ENCODE assay signal across 19 cellular contexts in the genomic region with DNA sequence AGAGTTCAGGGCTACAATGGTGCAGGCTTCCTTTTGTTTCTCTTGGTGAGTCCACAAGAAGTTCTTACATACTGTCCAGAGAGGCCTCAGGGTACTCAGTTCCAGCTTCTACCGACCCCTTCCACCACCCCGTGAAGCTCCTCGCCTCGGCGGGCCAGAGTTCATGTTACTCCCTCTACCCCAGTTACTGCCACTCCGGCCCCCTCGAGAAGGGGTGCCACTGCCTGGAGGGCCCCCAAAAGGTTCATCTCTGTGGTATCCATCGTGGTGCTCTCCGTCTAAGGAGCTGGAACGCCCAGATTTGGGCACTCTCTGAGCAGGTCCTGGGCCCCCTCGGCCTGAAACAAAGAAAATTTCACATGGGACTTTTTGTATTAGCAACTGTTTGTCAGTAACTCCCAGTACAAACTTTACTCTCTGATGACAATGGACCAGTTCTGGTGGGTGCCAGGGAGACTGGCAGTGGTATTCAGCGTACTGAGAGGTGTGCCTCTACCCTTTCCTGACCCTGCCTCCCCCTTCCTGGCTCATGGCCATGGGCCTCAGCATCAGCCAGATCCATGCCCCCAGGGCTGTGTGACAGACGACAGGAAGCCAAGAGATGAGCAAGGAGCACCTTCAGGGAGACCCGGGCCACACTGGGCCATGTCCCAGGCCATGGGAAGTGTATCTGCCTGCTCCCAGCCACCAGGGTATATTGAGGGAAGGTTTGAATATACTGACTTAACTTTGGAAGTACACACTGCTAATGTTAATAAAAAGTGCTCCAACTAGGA. TPM values are rescaled to one million over a fixed set of nuclear protein-coding genes. Genes with fewer than 3 reads are reported as not detected.
DNase-seq lines count a peak whose midpoint lies in the region; ATAC-seq, FAIRE-seq and TF ChIP-seq lines count a peak whose summit lies in the region.
"Had no signal": no experiment of that assay in that cellular context is flagged by ENCODE, and none has a peak within 500 bp of the region (broad histone marks: within the 10 kb centered on the region; RNA-seq: fewer than 3 reads in every experiment).

No MANE protein-coding gene starts in this region.

- H3K36me3 ChIP-seq in heart left ventricle (peaks cover 0 to 75% (median 55%) of the 10 kb centered on the region in 9 donors), HepG2 (replicated peaks in 1 of 2; ENCODE audit: control insufficient read depth in 1 of 2, insufficient read depth in 2 of 2, low read length in 2 of 2) (peaks cover 29 to 39% of the 10 kb centered on the region in 2 experiments), vagina (peaks cover 0 to 23% of the 10 kb centered on the region in 2 donors)

- TF ChIP-seq CTCF in heart left ventricle (IDR thresholded peaks at IDR 0.05) (no peak), HepG2 (CRISPR knock-in tag; IDR thresholded peaks at IDR 0.05) (no peak), vagina (IDR thresholded peaks at IDR 0.05) (no peak)

- H3K9me3 Mint-ChIP-seq in activated CD4-positive, alpha-beta memory T cell treated with anti-CD3 and anti-CD28 coated beads, Interleukin-2, amount 10 ng/mL, durations not matched to agents 7 days and 5 days, result no peaks in the 10 kb centered on the region
- H3K9me3 Mint-ChIP-seq: IgD-negative memory B cell had no signal

- H3K9ac ChIP-seq in HepG2 (ENCODE audit: insufficient read depth, low read depth, low read length), result no peak overlapping the region

- H3K4me2 ChIP-seq in HepG2 (ENCODE audit: low read depth, low read length), result no peak overlapping the region

- H3K4me3 ChIP-seq in heart left ventricle (no peak overlapping the region), HepG2 (replicated peaks in 1 of 3; ENCODE audit: insufficient read depth in 1 of 3, low read depth in 2 of 3, low read length in 3 of 3) (no peak overlapping the region), vagina (no peak overlapping the region)
- H3K4me3 ChIP-seq: sigmoid colon had no signal

- no peaks in the 10 kb centered on the region for H3K9me3 ChIP-seq in heart left ventricle
- H3K9me3 ChIP-seq in HepG2 (ENCODE audit: low read length), result no peaks in the 10 kb centered on the region
- H3K9me3 ChIP-seq in vagina, result no peaks in the 10 kb centered on the region
- H3K9me3 ChIP-seq: Caco-2, sigmoid colon had no signal

- H3K27ac ChIP-seq in heart left ventricle (peak overlapping the region in 3 of 12 donors; percentile 3 to 22 (median 13)), HepG2 (ENCODE audit: extremely low read length, insufficient read depth, low read length) (no peak overlapping the region), vagina (peak overlapping the region; percentile 39)
- H3K27ac ChIP-seq: sigmoid colon had no signal

- TF ChIP-seq RAD21 in HepG2 (CRISPR knock-in tag; IDR thresholded peaks at IDR 0.05), result no peak

- peaks cover 14% of the 10 kb centered on the region for H3K79me2 ChIP-seq in HepG2 (ENCODE audit: insufficient read depth, low read length)

- H4K20me1 ChIP-seq in HepG2 (ENCODE audit: insufficient read depth, low read length), result 0 out of 2 replicates have a peak, but pooled peaks cover 2% of the 10 kb centered on the region

- H3K4me1 Mint-ChIP-seq in activated CD4-positive, alpha-beta memory T cell treated with anti-CD3 and anti-CD28 coated beads, Interleukin-2, amount 10 ng/mL, durations not matched to agents 7 days and 5 days, result peaks cover 26% of the 10 kb centered on the region

- in situ Hi-C loops in HepG2 (cut with HindIII; ENCODE audit: extremely low pct_ligation_motif_present, low pct_unique_long_range_greater_than_20kb), result no loop called here

- ATAC-seq in left ventricle myocardium superior, result no peak
- no peak for ATAC-seq in heart left ventricle
- ATAC-seq in HepG2, result no peak
- no peak for ATAC-seq in GM18873 (IDR thresholded peaks at IDR 0.05; ENCODE audit: low FRiP score, unreplicated experiment)
- ATAC-seq: activated CD4-positive, alpha-beta T cell treated with anti-CD3 and anti-CD28 coated beads for 36 hours had no signal

- no peak for TF ChIP-seq POLR2A in heart left ventricle (IDR thresholded peaks at IDR 0.05)
- TF ChIP-seq POLR2A in HepG2 (IDR thresholded peaks at IDR 0.05; ENCODE audit: insufficient read depth in 1 of 2, low read depth in 2 of 2, low read length in 2 of 2), result no peak
- TF ChIP-seq POLR2A in vagina (IDR thresholded peaks at IDR 0.05), result no peak

- H3K27me3 ChIP-seq in heart left ventricle (no peaks in the 10 kb centered on the region), HepG2 (ENCODE audit: control insufficient read depth in 1 of 2, insufficient read depth in 2 of 2, low read length in 2 of 2) (no peaks in the 10 kb centered on the region), vagina (no peaks in the 10 kb centered on the region)
- H3K27me3 ChIP-seq: sigmoid colon had no signal

- peak overlapping the region; percentile 26 for H3K27ac Mint-ChIP-seq in activated CD4-positive, alpha-beta memory T cell treated with anti-CD3 and anti-CD28 coated beads, Interleukin-2, amount 10 ng/mL, durations not matched to agents 7 days and 5 days
- H3K27ac Mint-ChIP-seq: activated CD4-positive, alpha-beta T cell treated with anti-CD3 and anti-CD28 coated beads for 36 hours had no signal

- CTCF ChIA-PET in activated CD4-positive, alpha-beta memory T cell treated with anti-CD3 and anti-CD28 coated beads, Interleukin-2, amount 10 ng/mL, durations not matched to agents 7 days and 5 days (lab: Charles Lee), result interaction anchor here (0.7 kb wide), 1 partner anchor 196 kb away, joined by 3 read pairs; no protein-coding TSS in a partner anchor
- CTCF ChIA-PET in HepG2 (lab: Yijun Ruan, JAX; ENCODE audit: low intra/inter-chr PET ratio, low total read pairs), result no interaction called here

- no TSS peak for BruUV-seq in HepG2 (replicated peaks; lab: Mats Ljungman, UMichigan)

- intact Hi-C loops in left ventricle myocardium superior (cut with micrococcal nuclease) (no loop called here), heart left ventricle (cut with DNase I) (loop anchor here in 6 of 10 donors (10.0 kb wide), 3 partner anchors 148 to 192 kb away; partner anchors contain the start of genes IWS1 (in 2 of the 6) and POLR2D (in 2 of the 6)), HepG2 (cut with micrococcal nuclease; ENCODE audit: unreplicated experiment) (no loop called here), vagina (cut with DNase I) (loop anchor here (10.0 kb wide), 1 partner anchor 108 kb away; the partner anchor contains the start of gene WDR33)

- no peak overlapping the region for H2AFZ ChIP-seq in HepG2 (ENCODE audit: low read length)

- H3K4me1 ChIP-seq in heart left ventricle (peaks cover 0 to 62% (median 31%) of the 10 kb centered on the region in 12 donors), HepG2 (ENCODE audit: insufficient read depth, low read length) (peaks cover 14% of the 10 kb centered on the region), vagina (peaks cover 39% of the 10 kb centered on the region)

- POLR2A ChIA-PET in activated CD4-positive, alpha-beta memory T cell treated with anti-CD3 and anti-CD28 coated beads, Interleukin-2, amount 10 ng/mL, durations not matched to agents 7 days and 5 days (lab: Charles Lee), result interaction anchor here (5.9 kb wide), 1 partner anchor 8 kb away, joined by 28 read pairs; no protein-coding TSS in a partner anchor
- POLR2A ChIA-PET in HepG2 (lab: Yijun Ruan, JAX), result no interaction called here

- peaks cover 56% of the 10 kb centered on the region for H3K36me3 Mint-ChIP-seq in activated CD4-positive, alpha-beta memory T cell treated with anti-CD3 and anti-CD28 coated beads, Interleukin-2, amount 10 ng/mL, durations not matched to agents 7 days and 5 days (ENCODE audit: low read depth)

- H3K27me3 Mint-ChIP-seq in activated CD4-positive, alpha-beta memory T cell treated with anti-CD3 and anti-CD28 coated beads, Interleukin-2, amount 10 ng/mL, durations not matched to agents 7 days and 5 days, result no peaks in the 10 kb centered on the region
- H3K27me3 Mint-ChIP-seq: activated CD4-positive, alpha-beta T cell treated with anti-CD3 and anti-CD28 coated beads for 36 hours; IgD-negative memory B cell had no signal

- WGBS in heart left ventricle, 4 donors, result 84 to 89% (median 87%) methylated on average over 14 of the region's 14 CpGs
- WGBS in HepG2 (ENCODE audit: low lambda C conversion rate), result 98% methylated on average over 14 of the region's 14 CpGs

- H3K4me3 Mint-ChIP-seq in activated CD4-positive, alpha-beta memory T cell treated with anti-CD3 and anti-CD28 coated beads, Interleukin-2, amount 10 ng/mL, durations not matched to agents 7 days and 5 days, result no peak overlapping the region
- H3K4me3 Mint-ChIP-seq: activated CD4-positive, alpha-beta T cell treated with anti-CD3 and anti-CD28 coated beads for 36 hours had no signal

- FAIRE-seq in HepG2 (lab: Jason Lieb, UNC), result no peak

- TF ChIP-seq EP300 in HepG2 (IDR thresholded peaks at IDR 0.05; ENCODE audit: low read depth in 2 of 2, low read length in 2 of 2), result no peak
- no peak for TF ChIP-seq EP300 in HepG2 (CRISPR knock-in tag; IDR thresholded peaks at IDR 0.05; ENCODE audit: borderline replicate concordance)

- DNase-seq in left ventricle myocardium superior, result peak; percentile 32
- no peak for DNase-seq in heart left ventricle
- no peak for DNase-seq in activated CD4-positive, alpha-beta memory T cell treated with anti-CD3 and anti-CD28 coated beads, Interleukin-2, amount 10 ng/mL, durations not matched to agents 7 days and 5 days
- DNase-seq in HepG2 (ENCODE audit: low spot score), result no peak
- no peak for DNase-seq in vagina (ENCODE audit: extremely low spot score in 2 of 2)
- no peak for DNase-seq in stimulated activated CD4-positive, alpha-beta T cell treated with anti-CD3 and anti-CD28 coated beads, Interleukin-2, amount 100 ng/mL, for 24 hours
- DNase-seq in DMS53 (lab: John Stamatoyannopoulos, UW), result no peak
- DNase-seq: activated CD4-positive, alpha-beta T cell treated with anti-CD3 and anti-CD28 coated beads for 36 hours; Caco-2; effector memory CD4-positive, alpha-beta T cell; hypothalamus; kidney glomerular epithelial cell; NCI-H526; occipital lobe; OCI-M1; sigmoid colon; T1000 had no signal

RNA-seq across cellular contexts. Expression of gene SFT2D3, which starts 5.1 kb away (rescaled TPM):
- total RNA-seq in left ventricle myocardium superior (3.1 TPM), heart left ventricle (1 to 10 TPM; 2.4 to 5.2 (median 3.7) TPM), HepG2 (2016; rRNA removed; fragmentation: Illumina TruSeq; extraction: Trizol) (4.6 and 9.4 TPM in 2 replicates), vagina (3.7 TPM)
- polyA plus RNA-seq in heart left ventricle (1 to 10 TPM; 2.8 to 3.4 TPM), HepG2 (2011; rRNA removed) (8.3 and 8.7 TPM in 2 replicates)
- total RNA-seq in activated CD4-positive, alpha-beta memory T cell treated with anti-CD3 and anti-CD28 coated beads, Interleukin-2, amount 10 ng/mL, durations not matched to agents 7 days and 5 days, result 1 to 10 TPM; 5.2 to 5.8 TPM
- 1.4 and 1.5 TPM in 2 replicates for total RNA-seq in HepG2 (2016; cell fraction: cytosol; rRNA removed; fragmentation: Illumina TruSeq; extraction: Trizol; ENCODE audit: low read depth)
- 5.2 and 9.2 TPM in 2 replicates for total RNA-seq in HepG2 (2016; cell fraction: insoluble cytoplasmic fraction; rRNA removed; fragmentation: Illumina TruSeq; extraction: Trizol)
- 4.6 and 5.1 TPM in 2 replicates for total RNA-seq in HepG2 (2016; cell fraction: membrane; rRNA removed; fragmentation: Illumina TruSeq; extraction: Trizol)
- total RNA-seq in HepG2 (2016; cell fraction: nucleus; rRNA removed; fragmentation: Illumina TruSeq; extraction: Trizol), result 10.3 and 11.4 TPM in 2 replicates
- 6.8 and 9.4 TPM in 2 replicates for polyA plus RNA-seq in HepG2 (2011; cell fraction: cytosol; rRNA removed)
- polyA plus RNA-seq in HepG2 (2011; cell fraction: nucleus; rRNA removed), result 3.7 and 4.4 TPM in 2 replicates
- polyA plus RNA-seq in HepG2 (2012), result not detected in 2 replicates
- polyA plus RNA-seq in HepG2 (2016; cell fraction: cytosol; fragmentation: Illumina TruSeq; extraction: Trizol; ENCODE audit: low read depth), result 1.3 and 1.4 TPM in 2 replicates
- 5.4 and 7.0 TPM in 2 replicates for polyA plus RNA-seq in HepG2 (2016; cell fraction: insoluble cytoplasmic fraction; fragmentation: Illumina TruSeq; extraction: Trizol; ENCODE audit: low read depth)
- polyA plus RNA-seq in HepG2 (2016; cell fraction: membrane; fragmentation: Illumina TruSeq; extraction: Trizol; ENCODE audit: low read depth), result 3.0 and 4.0 TPM in 2 replicates
- polyA plus RNA-seq in HepG2 (2016; cell fraction: nucleus; fragmentation: Illumina TruSeq; extraction: Trizol; ENCODE audit: insufficient read depth, low read depth), result 13.6 and 14.0 TPM in 2 replicates
- polyA minus RNA-seq in HepG2 (2011; rRNA and poly(A)+ RNA removed; ENCODE audit: low replicate concordance), result 2.4 and 7.5 TPM in 2 replicates
- 6.5 and 7.2 TPM in 2 replicates for polyA minus RNA-seq in HepG2 (2011; cell fraction: cytosol; rRNA and poly(A)+ RNA removed)
- polyA minus RNA-seq in HepG2 (2011; cell fraction: nucleus; rRNA and poly(A)+ RNA removed), result 16.4 and 17.5 TPM in 2 replicates
- polyA plus RNA-seq: IgD-negative memory B cell had no signal

RNA-seq across cellular contexts. Expression of gene LIMS2, which starts 31.1 kb away (rescaled TPM):
- total RNA-seq in left ventricle myocardium superior (274 TPM), heart left ventricle (100 to 1,000 TPM in 7 of 9 donors, 10 to 100 TPM in 2; 97.1 to 225 (median 158) TPM), HepG2 (2016; rRNA removed; fragmentation: Illumina TruSeq; extraction: Trizol) (0.90 and 1.0 TPM in 2 replicates), vagina (44.2 TPM)
- polyA plus RNA-seq in heart left ventricle (100 to 1,000 TPM; 115 to 293 TPM), HepG2 (2011; rRNA removed) (1.9 and 2.0 TPM in 2 replicates)
- 10 to 100 TPM; 15.0 to 15.5 TPM for total RNA-seq in activated CD4-positive, alpha-beta memory T cell treated with anti-CD3 and anti-CD28 coated beads, Interleukin-2, amount 10 ng/mL, durations not matched to agents 7 days and 5 days
- total RNA-seq in HepG2 (2016; cell fraction: cytosol; rRNA removed; fragmentation: Illumina TruSeq; extraction: Trizol; ENCODE audit: low read depth), result 1.9 and 3.6 TPM in 2 replicates
- 0.85 and 1.2 TPM in 2 replicates for total RNA-seq in HepG2 (2016; cell fraction: insoluble cytoplasmic fraction; rRNA removed; fragmentation: Illumina TruSeq; extraction: Trizol)
- 2.6 and 3.9 TPM in 2 replicates for total RNA-seq in HepG2 (2016; cell fraction: membrane; rRNA removed; fragmentation: Illumina TruSeq; extraction: Trizol)
- total RNA-seq in HepG2 (2016; cell fraction: nucleus; rRNA removed; fragmentation: Illumina TruSeq; extraction: Trizol), result 0.56 and 0.81 TPM in 2 replicates
- polyA plus RNA-seq in HepG2 (2011; cell fraction: cytosol; rRNA removed), result 2.1 and 3.1 TPM in 2 replicates
- polyA plus RNA-seq in HepG2 (2011; cell fraction: nucleus; rRNA removed), result 2.0 and 2.2 TPM in 2 replicates
- 2.1 and 3.9 TPM in 2 replicates for polyA plus RNA-seq in HepG2 (2012)
- 8.9 and 10.7 TPM in 2 replicates for polyA plus RNA-seq in HepG2 (2016; cell fraction: cytosol; fragmentation: Illumina TruSeq; extraction: Trizol; ENCODE audit: low read depth)
- 2.4 and 3.4 TPM in 2 replicates for polyA plus RNA-seq in HepG2 (2016; cell fraction: insoluble cytoplasmic fraction; fragmentation: Illumina TruSeq; extraction: Trizol; ENCODE audit: low read depth)
- 8.6 and 9.2 TPM in 2 replicates for polyA plus RNA-seq in HepG2 (2016; cell fraction: membrane; fragmentation: Illumina TruSeq; extraction: Trizol; ENCODE audit: low read depth)
- 1.5 TPM in 2 replicates for polyA plus RNA-seq in HepG2 (2016; cell fraction: nucleus; fragmentation: Illumina TruSeq; extraction: Trizol; ENCODE audit: insufficient read depth, low read depth)
- polyA minus RNA-seq in HepG2 (2011; rRNA and poly(A)+ RNA removed; ENCODE audit: low replicate concordance), result 0.07 and 4.5 TPM in 2 replicates
- 1.2 and 1.9 TPM in 2 replicates for polyA minus RNA-seq in HepG2 (2011; cell fraction: cytosol; rRNA and poly(A)+ RNA removed)
- polyA minus RNA-seq in HepG2 (2011; cell fraction: nucleus; rRNA and poly(A)+ RNA removed), result 1.2 and 1.6 TPM in 2 replicates

Comparison
In these comparisons a context has a peak if more than half of its experiments do, and no peak if none do; other contexts are left out.
1. intact Hi-C loops: an anchor here in heart left ventricle (10.0 kb wide) and vagina (10.0 kb wide); none called in left ventricle myocardium superior and HepG2.